In the genomic region with DNA sequence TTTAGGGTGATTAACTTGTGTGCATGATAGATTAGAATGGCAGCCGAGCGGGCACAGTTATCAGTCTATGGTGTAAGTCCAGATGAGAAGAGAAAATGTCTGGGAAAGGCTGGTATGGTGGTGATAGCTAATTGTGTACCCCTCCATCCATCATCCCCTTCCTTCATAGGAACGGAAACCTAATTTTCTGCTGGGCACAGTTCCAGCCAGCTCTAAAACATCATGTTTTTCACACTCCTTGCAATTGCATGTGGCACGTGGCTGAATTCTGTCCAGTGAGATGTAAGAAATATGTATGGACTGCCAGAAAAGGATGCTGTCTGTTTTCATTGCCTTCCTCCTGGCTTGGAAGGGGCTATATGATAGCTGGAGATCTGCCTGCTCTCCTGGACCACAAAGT, we compare ENCODE assay signal across 25 cellular contexts.
"Had no signal": no experiment of that assay in that cellular context is flagged by ENCODE, and none has a peak within 500 bp of the region (broad histone marks: within the 10 kb centered on the region; RNA-seq: fewer than 3 reads in every experiment).

No MANE protein-coding gene starts in this region.

- ATAC-seq: activated CD4-positive, alpha-beta T cell treated with anti-CD3 and anti-CD28 coated beads for 36 hours; activated CD4-positive, CD25-positive, alpha-beta regulatory T cell treated with anti-CD3 and anti-CD28 coated beads, Interleukin-2, amount 50 U/mL, for 24 hours; activated CD8-positive, alpha-beta T cell treated with anti-CD3 and anti-CD28 coated beads, Interleukin-2, amount 10 ng/mL, durations not matched to agents 7 days and 5 days; activated naive CD8-positive, alpha-beta T cell treated with anti-CD3 and anti-CD28 coated beads, Interleukin-2, amount 50 U/mL, for 24 hours; PC-3; Right ventricle myocardium inferior; WTC11 had no signal

- DNase-seq: activated CD4-positive, alpha-beta T cell treated with anti-CD3 and anti-CD28 coated beads for 36 hours; activated CD4-positive, alpha-beta T cell treated with anti-CD3 and anti-CD28 coated beads, Interleukin-2, amount 10 ng/mL, durations not matched to agents 7 days and 5 days; activated CD4-positive, alpha-beta T cell treated with anti-CD3 and anti-CD28 coated beads, Interleukin-2, amount 50 U/mL, for 48 hours; activated CD8-positive, alpha-beta T cell treated with anti-CD3 and anti-CD28 coated beads, Interleukin-2, amount 10 ng/mL, durations not matched to agents 7 days and 5 days; activated gamma-delta T cell treated with Interleukin-2 at 50 U/mL for 16 hours; activated naive CD4-positive, alpha-beta T cell treated with anti-CD3 and anti-CD28 coated beads, Interleukin-2, amount 10 ng/mL, durations not matched to agents 7 days and 5 days; activated naive CD8-positive, alpha-beta T cell treated with anti-CD3 and anti-CD28 coated beads, Interleukin-2, amount 50 U/mL, for 24 hours; activated T-cell treated with anti-CD3 and anti-CD28 coated beads, Interleukin-2, amount 50 U/mL, for 24 hours; anterior cingulate cortex; caudate nucleus; cerebellar nuclear complex; cortex of kidney; NCI-H1048; NCI-H1105 treated with DMSO at 0.1 percent for 48 hours; NCI-H1436; NCI-H1694; NCI-H1930; NCI-H2081 treated with DMSO at 0.1 percent for 48 hours; NCI-H345; NCI-H524 treated with DMSO at 0.1 percent for 48 hours; PC-3; Peyer's patch had no signal
